In the genomic region with DNA sequence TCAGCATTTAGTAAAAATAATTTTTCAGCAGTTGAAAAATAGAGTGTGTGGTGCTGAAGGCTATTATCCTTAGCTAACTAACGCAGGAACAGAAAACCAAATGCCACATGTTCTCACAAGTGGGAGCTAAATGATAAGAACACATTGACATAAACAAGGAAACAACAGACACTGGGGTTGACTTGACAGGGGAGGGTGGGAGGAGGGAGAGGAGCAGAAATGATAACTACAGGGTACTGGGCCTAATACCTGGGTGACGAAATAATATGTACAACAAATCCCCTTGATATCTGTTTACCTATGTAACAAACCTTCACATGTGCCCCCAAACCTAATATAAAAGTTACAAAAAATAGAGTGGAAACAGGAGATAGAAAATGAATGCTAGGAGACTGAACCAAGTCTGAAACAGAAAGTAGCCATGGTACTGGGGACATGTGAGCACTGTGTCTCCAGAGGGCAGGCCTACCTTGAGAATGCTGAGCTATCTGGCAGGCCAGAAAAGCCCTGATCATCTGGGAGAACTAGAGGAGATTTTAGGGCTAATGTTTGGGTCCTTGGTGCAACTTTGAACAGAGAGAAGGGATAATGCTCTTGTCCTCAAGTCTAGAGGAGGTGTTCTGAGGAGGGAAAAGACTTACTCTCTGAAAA, we compare ENCODE assay signal across 1 cellular context.
TF ChIP-seq lines count a peak whose summit lies in the region.

No MANE protein-coding gene starts in this region.

TF ChIP-seq in K562, 482 proteins besides CTCF, POLR2A, EP300 and RAD21 (continued from another document):
- TF ChIP-seq, protein P1, sequence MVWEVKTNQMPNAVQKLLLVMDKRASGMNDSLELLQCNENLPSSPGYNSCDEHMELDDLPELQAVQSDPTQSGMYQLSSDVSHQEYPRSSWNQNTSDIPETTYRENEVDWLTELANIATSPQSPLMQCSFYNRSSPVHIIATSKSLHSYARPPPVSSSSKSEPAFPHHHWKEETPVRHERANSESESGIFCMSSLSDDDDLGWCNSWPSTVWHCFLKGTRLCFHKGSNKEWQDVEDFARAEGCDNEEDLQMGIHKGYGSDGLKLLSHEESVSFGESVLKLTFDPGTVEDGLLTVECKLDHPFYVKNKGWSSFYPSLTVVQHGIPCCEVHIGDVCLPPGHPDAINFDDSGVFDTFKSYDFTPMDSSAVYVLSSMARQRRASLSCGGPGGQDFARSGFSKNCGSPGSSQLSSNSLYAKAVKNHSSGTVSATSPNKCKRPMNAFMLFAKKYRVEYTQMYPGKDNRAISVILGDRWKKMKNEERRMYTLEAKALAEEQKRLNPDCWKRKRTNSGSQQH (CRISPR knock-in tag; IDR thresholded peaks at IDR 0.05), result no peak
